8 cellular contexts compared by ENCODE assay signal in genomic region chr10:73730153-73730906, GRCh38. TPM values are rescaled to one million over a fixed set of nuclear protein-coding genes. Genes with fewer than 3 reads are reported as not detected.
DNase-seq lines count a peak whose midpoint lies in the region; ATAC-seq and TF ChIP-seq lines count a peak whose summit lies in the region.

No MANE protein-coding gene starts in this region.

- WGBS in liver = under 1% methylated on average over 58 of the region's 58 CpGs

- peaks cover 12 to 41% (median 22%) of the 10 kb centered on the region in 10 experiments for H3K4me1 ChIP-seq in BLaER1 treated with 17β-estradiol and CSF1 and Interleukin-3, amounts not matched to agents 10 nM and 100 nM
- H3K4me1 ChIP-seq in liver (ENCODE audit: control insufficient read depth in 4 of 4, insufficient read depth in 4 of 4, low read length in 3 of 4) = peaks cover 8 to 16% (median 12%) of the 10 kb centered on the region in 4 donors

- H3K27me3 ChIP-seq in BLaER1 treated with 17β-estradiol and CSF1 and Interleukin-3, amounts not matched to agents 10 nM and 100 nM = no peaks in the 10 kb centered on the region
- H3K27me3 ChIP-seq in liver (ENCODE audit: control insufficient read depth in 4 of 4, insufficient read depth in 4 of 4, low read length in 3 of 4) = no peaks in the 10 kb centered on the region

- peaks cover 0 to 13% (median 7%) of the 10 kb centered on the region in 11 experiments; a peak in 12 of 22 replicates for H4K20me1 ChIP-seq in BLaER1 treated with 17β-estradiol and CSF1 and Interleukin-3, amounts not matched to agents 10 nM and 100 nM

- no peak for TF ChIP-seq CTCF in liver (IDR thresholded peaks at IDR 0.05; ENCODE audit: low read depth, low read length, missing input control)

- no peak for TF ChIP-seq RAD21 in liver (IDR thresholded peaks at IDR 0.05)

- no peaks in the 10 kb centered on the region for H3K9me3 ChIP-seq in BLaER1 treated with 17β-estradiol and CSF1 and Interleukin-3, amounts not matched to agents 10 nM and 100 nM (replicated peaks in 1 of 11)
- H3K9me3 ChIP-seq in liver (ENCODE audit: control insufficient read depth in 4 of 4, low read length in 3 of 4) = no peaks in the 10 kb centered on the region

- H3K9ac ChIP-seq in BLaER1 treated with 17β-estradiol and CSF1 and Interleukin-3, amounts not matched to agents 10 nM and 100 nM = peak overlapping the region; percentile 85 to 96 (median 92)
- peak overlapping the region; percentile 48 to 83 for H3K9ac ChIP-seq in liver (ENCODE audit: low read depth in 1 of 2, low read length in 2 of 2)

- H3K27ac ChIP-seq in BLaER1 treated with 17β-estradiol and CSF1 and Interleukin-3, amounts not matched to agents 10 nM and 100 nM = peak overlapping the region; percentile 83 to 95 (median 88)
- H3K27ac ChIP-seq in liver (ENCODE audit: low read depth in 1 of 2, low read length in 2 of 2) = peak overlapping the region; percentile 80 to 85

- DNase-seq in NCI-H748 (lab: John Stamatoyannopoulos, UW; ENCODE audit: unreplicated experiment) = peak; percentile 86
- DNase-seq in activated CD4-positive, alpha-beta T cell treated with anti-CD3 and anti-CD28 coated beads, Interleukin-2, amount 50 U/mL, for 48 hours = peak; percentile 94 to 95
- peak; percentile 91 for DNase-seq in dermis blood vessel endothelial cell
- peak; percentile 87 for DNase-seq in stimulated activated CD4-positive, alpha-beta T cell treated with anti-CD3 and anti-CD28 coated beads, Interleukin-4, amount 100 ng/mL, for 1 hour

- ATAC-seq in GM19328 (IDR thresholded peaks at IDR 0.05; ENCODE audit: unreplicated experiment) = peak; percentile 84
- ATAC-seq in HG03520 (IDR thresholded peaks at IDR 0.05; ENCODE audit: unreplicated experiment) = peak; percentile 85

- H3K4me3 ChIP-seq in BLaER1 treated with 17β-estradiol and CSF1 and Interleukin-3, amounts not matched to agents 10 nM and 100 nM = peak overlapping the region; percentile 64 to 95 (median 78)
- peak overlapping the region; percentile 70 to 94 (median 70) for H3K4me3 ChIP-seq in liver (ENCODE audit: low read depth in 1 of 3, low read length in 3 of 3)

- H3K36me3 ChIP-seq in BLaER1 treated with 17β-estradiol and CSF1 and Interleukin-3, amounts not matched to agents 10 nM and 100 nM = peaks cover 47 to 72% (median 65%) of the 10 kb centered on the region in 11 experiments
- H3K36me3 ChIP-seq in liver (ENCODE audit: control insufficient read depth in 4 of 4, insufficient read depth in 3 of 4, low read depth in 1 of 4, low read length in 3 of 4) = peaks cover 6 to 30% (median 14%) of the 10 kb centered on the region in 4 donors

- peak overlapping the region; percentile 76 to 96 (median 91) for H3K4me2 ChIP-seq in BLaER1 treated with 17β-estradiol and CSF1 and Interleukin-3, amounts not matched to agents 10 nM and 100 nM

TF ChIP-seq in liver, 16 proteins besides CTCF, POLR2A, EP300 and RAD21:
- TF ChIP-seq MAX (IDR thresholded peaks at IDR 0.05) (peak; percentile 58), HNF4A (conservative IDR thresholded peaks at IDR 0.05) (peak in 1 of 2 donors; percentile 6), ATF3 (IDR thresholded peaks at IDR 0.05) (no peak), TAF1 (conservative IDR thresholded peaks at IDR 0.05) (peak; percentile 49), ZBTB33 (IDR thresholded peaks at IDR 0.05) (peak; percentile 43), JUND (IDR thresholded peaks at IDR 0.05) (no peak), REST (IDR thresholded peaks at IDR 0.05) (peak; percentile 60), SP1 (IDR thresholded peaks at IDR 0.05) (peak; percentile 40), GABPA (IDR thresholded peaks at IDR 0.05 in 1 of 2, conservative IDR thresholded peaks at IDR 0.05 in 1 of 2) (peak; percentile 99 to 100), RXRA (IDR thresholded peaks at IDR 0.05) (peak in 1 of 2 donors; percentile 33), YY1 (IDR thresholded peaks at IDR 0.05) (peak; percentile 72), NR2F2 (IDR thresholded peaks at IDR 0.05) (no peak)

RNA-seq across cellular contexts. Expression of gene SEC24C, which starts 13.8 kb away (rescaled TPM):
- total RNA-seq in dermis blood vessel endothelial cell = 67.6 and 93.3 TPM in 2 replicates
- 10 to 100 TPM; 41.4 to 48.1 TPM for total RNA-seq in liver
- 10 to 100 TPM; 15.0 to 40.5 TPM for polyA plus RNA-seq in liver

RNA-seq across cellular contexts. Expression of gene AGAP5, which starts 32.4 kb away (rescaled TPM):
- total RNA-seq in dermis blood vessel endothelial cell (1.9 and 2.1 TPM in 2 replicates), liver (1 to 10 TPM; 3.3 to 9.1 TPM)
- polyA plus RNA-seq in liver = 1 to 10 TPM; 1.4 to 1.7 TPM

RNA-seq across cellular contexts. Expression of gene CHCHD1, which starts 51.5 kb away (rescaled TPM):
- total RNA-seq in dermis blood vessel endothelial cell (18.2 and 19.4 TPM in 2 replicates), liver (10 to 100 TPM in 1 of 2 donors, 1 to 10 TPM in 1; 7.6 to 13.7 TPM)
- polyA plus RNA-seq in liver = 10 to 100 TPM; 32.5 to 47.4 TPM

RNA-seq across cellular contexts. Expression of gene ZSWIM8, which starts 55.1 kb away (rescaled TPM):
- 66.4 and 71.8 TPM in 2 replicates for total RNA-seq in dermis blood vessel endothelial cell
- total RNA-seq in liver = 10 to 100 TPM; 35.3 to 66.2 TPM
- 10 to 100 TPM; 33.3 to 53.4 TPM for polyA plus RNA-seq in liver

Comparison
In these comparisons a context has a peak if more than half of its experiments do, and no peak if none do; other contexts are left out.
1. Peak in every context shown above with its lines: DNase-seq, ATAC-seq, H3K4me3 ChIP-seq and H3K27ac ChIP-seq.